9 cellular contexts compared by ENCODE assay signal in the genomic region with DNA sequence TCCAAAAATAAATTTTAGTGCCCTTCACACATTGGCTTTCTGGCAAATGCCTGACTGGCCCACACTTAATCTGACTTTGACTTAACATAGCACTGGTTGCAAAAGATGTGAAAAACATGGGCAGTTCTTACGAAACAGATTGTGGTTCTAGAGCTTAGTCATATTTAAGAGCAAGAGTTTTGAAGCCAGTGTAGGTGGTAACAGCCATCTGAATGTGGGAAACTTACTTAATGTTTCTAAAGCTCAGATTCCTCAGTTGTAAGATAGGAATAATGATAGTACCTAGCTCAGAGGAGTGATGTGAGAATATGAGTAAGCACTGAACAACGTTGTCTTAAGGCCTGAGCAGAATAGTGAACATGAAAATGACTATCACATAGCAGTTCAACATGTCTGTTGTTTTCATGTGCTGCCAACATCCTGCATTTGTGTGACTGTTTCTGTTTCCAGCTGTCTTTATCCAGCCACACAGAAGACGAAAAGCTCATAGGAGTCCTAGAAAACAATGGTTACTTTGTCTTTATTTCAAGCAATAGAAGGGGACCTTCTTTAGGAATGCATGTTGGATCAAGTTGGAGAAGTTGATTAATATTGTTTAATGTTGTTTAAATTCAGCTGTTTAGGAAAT.
DNase-seq lines count a peak whose midpoint lies in the region; ATAC-seq and TF ChIP-seq lines count a peak whose summit lies in the region.
"Had no signal": no experiment of that assay in that cellular context is flagged by ENCODE, and none has a peak within 500 bp of the region (broad histone marks: within the 10 kb centered on the region; RNA-seq: fewer than 3 reads in every experiment).

No MANE protein-coding gene starts in this region.

- no peak overlapping the region for H4K5ac ChIP-seq in mesendoderm (ENCODE audit: low read length)

- no peak overlapping the region for H2AK5ac ChIP-seq in mesendoderm (ENCODE audit: low read length)

- WGBS in mesendoderm (ENCODE audit: extremely low coverage, insufficient coverage, low lambda C conversion rate), result no CpG with 5 or more reads among the region's 3 CpGs

- H3K4ac ChIP-seq in mesendoderm (ENCODE audit: low read depth, low read length), result no peak overlapping the region

- no peak overlapping the region for H2BK5ac ChIP-seq in mesendoderm (ENCODE audit: low read length)

- no peak overlapping the region for H4K8ac ChIP-seq in mesendoderm (ENCODE audit: low read depth, low read length)

- H3K23ac ChIP-seq in mesendoderm (ENCODE audit: low read length), result no peak overlapping the region

- H2BK15ac ChIP-seq in mesendoderm (replicated peaks; ENCODE audit: low read depth), result no peak overlapping the region

- H3K9ac ChIP-seq in mesendoderm (ENCODE audit: low read length), result no peak overlapping the region

- no peak overlapping the region for H3K4me3 ChIP-seq in HL-60 (replicated peaks; ENCODE audit: insufficient read depth, low read length)
- H3K4me3 ChIP-seq in mesendoderm (ENCODE audit: low read length), result no peak overlapping the region

- DNase-seq in EH (ENCODE audit: low read depth) (peak; percentile 67), HL-60 (ENCODE audit: low read depth in 1 of 2, low spot score in 1 of 2) (peak; percentile 10 to 17), fibroblast of gingiva (ENCODE audit: low read depth) (peak; percentile 79), mesendoderm (no peak), globus pallidus (ENCODE audit: low spot score) (no peak), occipital lobe (lab: John Stamatoyannopoulos, UW) (no peak)
- DNase-seq in NK-92 treated with Interleukin-12 subunit alpha and Interleukin-12 subunit beta, amount 100 ng/mL, for 24 hours (lab: John Stamatoyannopoulos, UW), result no peak
- DNase-seq: activated CD4-positive, alpha-beta T cell treated with anti-CD3 and anti-CD28 coated beads, Interleukin-2, amount 50 U/mL, for 48 hours had no signal

- H3K79me1 ChIP-seq in mesendoderm (ENCODE audit: low read length), result no peaks in the 10 kb centered on the region

- no peaks in the 10 kb centered on the region for H3K36me3 ChIP-seq in mesendoderm (ENCODE audit: control insufficient read depth, insufficient read depth, low read length)

- peak; percentile 83 for ATAC-seq in GM21576 (IDR thresholded peaks at IDR 0.05; ENCODE audit: unreplicated experiment)

- H3K27ac ChIP-seq in HL-60 (replicated peaks), result no peak overlapping the region
- H3K27ac ChIP-seq in mesendoderm (ENCODE audit: low read depth, low read length), result no peak overlapping the region

- no peak overlapping the region for H3K4me2 ChIP-seq in mesendoderm (ENCODE audit: low read length)

- H3K79me2 ChIP-seq in mesendoderm (ENCODE audit: control insufficient read depth, insufficient read depth, low read length), result no peaks in the 10 kb centered on the region

- no peaks in the 10 kb centered on the region for H3K4me1 ChIP-seq in mesendoderm (ENCODE audit: control insufficient read depth, low read depth, low read length)

- H3K56ac ChIP-seq in mesendoderm (ENCODE audit: low read length), result no peak overlapping the region

- no peak overlapping the region for H2BK120ac ChIP-seq in mesendoderm (ENCODE audit: low read depth, low read length)

- TF ChIP-seq CTCF in HL-60 (IDR thresholded peaks at IDR 0.05; ENCODE audit: insufficient read depth, low read length), result no peak

- H3K18ac ChIP-seq in mesendoderm (ENCODE audit: low read length), result no peak overlapping the region

- no peaks in the 10 kb centered on the region for H3K27me3 ChIP-seq in HL-60 (ENCODE audit: insufficient read depth, poor library complexity, severe bottlenecking)
- no peaks in the 10 kb centered on the region for H3K27me3 ChIP-seq in mesendoderm (ENCODE audit: insufficient read depth, low read length, poor library complexity)

Comparison
In these comparisons a context has a peak if more than half of its experiments do, and no peak if none do; other contexts are left out.
1. DNase-seq: peak in EH (single experiment), HL-60 (2 of 2) and fibroblast of gingiva (single experiment); none in mesendoderm (single experiment), globus pallidus (single experiment), NK-92 treated with Interleukin-12 subunit alpha and Interleukin-12 subunit beta, amount 100 ng/mL, for 24 hours (single experiment) and occipital lobe (single experiment).